In the genomic region with DNA sequence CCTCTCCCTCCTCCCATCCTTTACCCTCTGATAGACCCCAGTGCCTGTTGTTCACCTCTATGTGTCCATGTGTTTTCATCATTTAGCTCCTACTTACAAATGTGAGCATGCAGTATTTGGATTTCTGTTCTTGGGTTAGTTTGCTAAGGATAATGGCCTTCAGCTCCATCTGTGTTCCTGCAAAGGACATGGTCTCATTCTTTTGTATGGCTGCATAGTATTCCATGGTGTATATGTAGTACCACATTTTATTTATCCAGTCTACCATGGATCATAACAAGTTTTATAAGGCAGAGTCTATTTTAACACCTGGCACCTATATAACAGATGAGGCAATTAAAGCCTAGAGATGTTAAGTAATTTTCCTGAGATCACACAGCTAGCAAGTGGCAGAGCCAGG, we compare ENCODE assay signal across 2 cellular contexts.
A peak's percentile ranks its signal among the peaks of the same experiment; 100 is the strongest.
TF ChIP-seq lines count a peak whose summit lies in the region.

No MANE protein-coding gene starts in this region.

TF ChIP-seq in K562, 482 proteins besides CTCF, POLR2A, EP300 and RAD21:
- TF ChIP-seq HDAC8 (tag; IDR thresholded peaks at IDR 0.05): no peak
- TF ChIP-seq NR4A1 (CRISPR knock-in tag; IDR thresholded peaks at IDR 0.05): no peak
- no peak for TF ChIP-seq NR4A1 (tag; IDR thresholded peaks at IDR 0.05)
- peak; percentile 43 for TF ChIP-seq RBM25 (IDR thresholded peaks at IDR 0.05; ENCODE audit: low read depth, low read length, severe bottlenecking)
- peak; percentile 57 for TF ChIP-seq ZNF146 (CRISPR knock-in tag; IDR thresholded peaks at IDR 0.05; ENCODE audit: unreplicated experiment)

TF ChIP-seq in WTC11, 78 proteins besides CTCF, POLR2A, EP300 and RAD21:
- TF ChIP-seq ZNF425 (CRISPR knock-in tag; conservative IDR thresholded peaks at IDR 0.05): no peak
- no peak for TF ChIP-seq ATF3 (CRISPR knock-in tag; conservative IDR thresholded peaks at IDR 0.05)
- TF ChIP-seq, protein P1, sequence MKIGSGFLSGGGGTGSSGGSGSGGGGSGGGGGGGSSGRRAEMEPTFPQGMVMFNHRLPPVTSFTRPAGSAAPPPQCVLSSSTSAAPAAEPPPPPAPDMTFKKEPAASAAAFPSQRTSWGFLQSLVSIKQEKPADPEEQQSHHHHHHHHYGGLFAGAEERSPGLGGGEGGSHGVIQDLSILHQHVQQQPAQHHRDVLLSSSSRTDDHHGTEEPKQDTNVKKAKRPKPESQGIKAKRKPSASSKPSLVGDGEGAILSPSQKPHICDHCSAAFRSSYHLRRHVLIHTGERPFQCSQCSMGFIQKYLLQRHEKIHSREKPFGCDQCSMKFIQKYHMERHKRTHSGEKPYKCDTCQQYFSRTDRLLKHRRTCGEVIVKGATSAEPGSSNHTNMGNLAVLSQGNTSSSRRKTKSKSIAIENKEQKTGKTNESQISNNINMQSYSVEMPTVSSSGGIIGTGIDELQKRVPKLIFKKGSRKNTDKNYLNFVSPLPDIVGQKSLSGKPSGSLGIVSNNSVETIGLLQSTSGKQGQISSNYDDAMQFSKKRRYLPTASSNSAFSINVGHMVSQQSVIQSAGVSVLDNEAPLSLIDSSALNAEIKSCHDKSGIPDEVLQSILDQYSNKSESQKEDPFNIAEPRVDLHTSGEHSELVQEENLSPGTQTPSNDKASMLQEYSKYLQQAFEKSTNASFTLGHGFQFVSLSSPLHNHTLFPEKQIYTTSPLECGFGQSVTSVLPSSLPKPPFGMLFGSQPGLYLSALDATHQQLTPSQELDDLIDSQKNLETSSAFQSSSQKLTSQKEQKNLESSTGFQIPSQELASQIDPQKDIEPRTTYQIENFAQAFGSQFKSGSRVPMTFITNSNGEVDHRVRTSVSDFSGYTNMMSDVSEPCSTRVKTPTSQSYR (CRISPR knock-in tag; IDR thresholded peaks at IDR 0.05): no peak
- TF ChIP-seq SOX15 (CRISPR knock-in tag; IDR thresholded peaks at IDR 0.05): no peak
- TF ChIP-seq ZNF121 (CRISPR knock-in tag; IDR thresholded peaks at IDR 0.05): no peak
- TF ChIP-seq CREM (CRISPR knock-in tag; IDR thresholded peaks at IDR 0.05): no peak
- no peak for TF ChIP-seq CBFB (CRISPR knock-in tag; IDR thresholded peaks at IDR 0.05; ENCODE audit: low read depth)
- TF ChIP-seq, protein P2, sequence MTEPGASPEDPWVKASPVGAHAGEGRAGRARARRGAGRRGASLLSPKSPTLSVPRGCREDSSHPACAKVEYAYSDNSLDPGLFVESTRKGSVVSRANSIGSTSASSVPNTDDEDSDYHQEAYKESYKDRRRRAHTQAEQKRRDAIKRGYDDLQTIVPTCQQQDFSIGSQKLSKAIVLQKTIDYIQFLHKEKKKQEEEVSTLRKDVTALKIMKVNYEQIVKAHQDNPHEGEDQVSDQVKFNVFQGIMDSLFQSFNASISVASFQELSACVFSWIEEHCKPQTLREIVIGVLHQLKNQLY (CRISPR knock-in tag; IDR thresholded peaks at IDR 0.05): no peak
- no peak for TF ChIP-seq GABPB1 (CRISPR knock-in tag; IDR thresholded peaks at IDR 0.05)
- no peak for TF ChIP-seq ZBTB21 (CRISPR knock-in tag; IDR thresholded peaks at IDR 0.05; ENCODE audit: borderline replicate concordance)
- TF ChIP-seq, protein P3, sequence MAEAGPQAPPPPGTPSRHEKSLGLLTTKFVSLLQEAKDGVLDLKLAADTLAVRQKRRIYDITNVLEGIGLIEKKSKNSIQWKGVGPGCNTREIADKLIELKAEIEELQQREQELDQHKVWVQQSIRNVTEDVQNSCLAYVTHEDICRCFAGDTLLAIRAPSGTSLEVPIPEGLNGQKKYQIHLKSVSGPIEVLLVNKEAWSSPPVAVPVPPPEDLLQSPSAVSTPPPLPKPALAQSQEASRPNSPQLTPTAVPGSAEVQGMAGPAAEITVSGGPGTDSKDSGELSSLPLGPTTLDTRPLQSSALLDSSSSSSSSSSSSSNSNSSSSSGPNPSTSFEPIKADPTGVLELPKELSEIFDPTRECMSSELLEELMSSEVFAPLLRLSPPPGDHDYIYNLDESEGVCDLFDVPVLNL (CRISPR knock-in tag; IDR thresholded peaks at IDR 0.05; ENCODE audit: borderline replicate concordance, low read depth): no peak
- no peak for TF ChIP-seq EMX1 (CRISPR knock-in tag; IDR thresholded peaks at IDR 0.05)
- TF ChIP-seq, protein P4, sequence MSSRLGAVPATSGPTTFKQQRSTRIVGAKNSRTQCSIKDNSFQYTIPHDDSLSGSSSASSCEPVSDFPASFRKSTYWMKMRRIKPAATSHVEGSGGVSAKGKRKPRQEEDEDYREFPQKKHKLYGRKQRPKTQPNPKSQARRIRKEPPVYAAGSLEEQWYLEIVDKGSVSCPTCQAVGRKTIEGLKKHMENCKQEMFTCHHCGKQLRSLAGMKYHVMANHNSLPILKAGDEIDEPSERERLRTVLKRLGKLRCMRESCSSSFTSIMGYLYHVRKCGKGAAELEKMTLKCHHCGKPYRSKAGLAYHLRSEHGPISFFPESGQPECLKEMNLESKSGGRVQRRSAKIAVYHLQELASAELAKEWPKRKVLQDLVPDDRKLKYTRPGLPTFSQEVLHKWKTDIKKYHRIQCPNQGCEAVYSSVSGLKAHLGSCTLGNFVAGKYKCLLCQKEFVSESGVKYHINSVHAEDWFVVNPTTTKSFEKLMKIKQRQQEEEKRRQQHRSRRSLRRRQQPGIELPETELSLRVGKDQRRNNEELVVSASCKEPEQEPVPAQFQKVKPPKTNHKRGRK (CRISPR knock-in tag; IDR thresholded peaks at IDR 0.05; ENCODE audit: borderline replicate concordance): no peak
- TF ChIP-seq, protein P5, sequence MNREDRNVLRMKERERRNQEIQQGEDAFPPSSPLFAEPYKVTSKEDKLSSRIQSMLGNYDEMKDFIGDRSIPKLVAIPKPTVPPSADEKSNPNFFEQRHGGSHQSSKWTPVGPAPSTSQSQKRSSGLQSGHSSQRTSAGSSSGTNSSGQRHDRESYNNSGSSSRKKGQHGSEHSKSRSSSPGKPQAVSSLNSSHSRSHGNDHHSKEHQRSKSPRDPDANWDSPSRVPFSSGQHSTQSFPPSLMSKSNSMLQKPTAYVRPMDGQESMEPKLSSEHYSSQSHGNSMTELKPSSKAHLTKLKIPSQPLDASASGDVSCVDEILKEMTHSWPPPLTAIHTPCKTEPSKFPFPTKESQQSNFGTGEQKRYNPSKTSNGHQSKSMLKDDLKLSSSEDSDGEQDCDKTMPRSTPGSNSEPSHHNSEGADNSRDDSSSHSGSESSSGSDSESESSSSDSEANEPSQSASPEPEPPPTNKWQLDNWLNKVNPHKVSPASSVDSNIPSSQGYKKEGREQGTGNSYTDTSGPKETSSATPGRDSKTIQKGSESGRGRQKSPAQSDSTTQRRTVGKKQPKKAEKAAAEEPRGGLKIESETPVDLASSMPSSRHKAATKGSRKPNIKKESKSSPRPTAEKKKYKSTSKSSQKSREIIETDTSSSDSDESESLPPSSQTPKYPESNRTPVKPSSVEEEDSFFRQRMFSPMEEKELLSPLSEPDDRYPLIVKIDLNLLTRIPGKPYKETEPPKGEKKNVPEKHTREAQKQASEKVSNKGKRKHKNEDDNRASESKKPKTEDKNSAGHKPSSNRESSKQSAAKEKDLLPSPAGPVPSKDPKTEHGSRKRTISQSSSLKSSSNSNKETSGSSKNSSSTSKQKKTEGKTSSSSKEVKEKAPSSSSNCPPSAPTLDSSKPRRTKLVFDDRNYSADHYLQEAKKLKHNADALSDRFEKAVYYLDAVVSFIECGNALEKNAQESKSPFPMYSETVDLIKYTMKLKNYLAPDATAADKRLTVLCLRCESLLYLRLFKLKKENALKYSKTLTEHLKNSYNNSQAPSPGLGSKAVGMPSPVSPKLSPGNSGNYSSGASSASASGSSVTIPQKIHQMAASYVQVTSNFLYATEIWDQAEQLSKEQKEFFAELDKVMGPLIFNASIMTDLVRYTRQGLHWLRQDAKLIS (CRISPR knock-in tag; IDR thresholded peaks at IDR 0.05; ENCODE audit: borderline replicate concordance): no peak
- no peak for TF ChIP-seq TEAD1 (CRISPR knock-in tag; IDR thresholded peaks at IDR 0.05)
